ENCODE assay signal across 1 cellular context in genomic region chr1:19081218-19081893, GRCh38.
A peak's percentile ranks its signal among the peaks of the same experiment; 100 is the strongest.
TF ChIP-seq lines count a peak whose summit lies in the region.

No MANE protein-coding gene starts in this region.

TF ChIP-seq in K562, 482 proteins besides CTCF, POLR2A, EP300 and RAD21 (continued from another document and continues in another):
- TF ChIP-seq SIN3A (IDR thresholded peaks at IDR 0.05; ENCODE audit: borderline replicate concordance in 2 of 2, control insufficient read depth in 1 of 2, low read depth in 2 of 2, low read length in 2 of 2): no peak
- no peak for TF ChIP-seq SIN3B (IDR thresholded peaks at IDR 0.05; ENCODE audit: low read depth)
- TF ChIP-seq EP400 (IDR thresholded peaks at IDR 0.05): peak; percentile 60
- TF ChIP-seq ARID3A (IDR thresholded peaks at IDR 0.05; ENCODE audit: borderline replicate concordance, low read depth, low read length): no peak
- TF ChIP-seq L3MBTL2 (IDR thresholded peaks at IDR 0.05): peak; percentile 44; the same call in 1 of the 2 replicates
- TF ChIP-seq C11orf30 (IDR thresholded peaks at IDR 0.05; ENCODE audit: low read depth): peak; percentile 88
- no peak for TF ChIP-seq ZNF140 (CRISPR knock-in tag; IDR thresholded peaks at IDR 0.05)
- TF ChIP-seq TRIM24 (IDR thresholded peaks at IDR 0.05): peak in 1 of 2 experiments; percentile 55; a peak in 1 of 4 replicates
- peak; percentile 65; the same call in 1 of the 2 replicates for TF ChIP-seq MAFK (IDR thresholded peaks at IDR 0.05; ENCODE audit: low read length)
- no peak for TF ChIP-seq SMC3 (conservative IDR thresholded peaks at IDR 0.05; ENCODE audit: insufficient read depth, low read depth, low read length)
- TF ChIP-seq MED1 (CRISPR knock-in tag; IDR thresholded peaks at IDR 0.05; ENCODE audit: borderline replicate concordance): no peak
- peak; percentile 58; the same call in 1 of the 2 replicates for TF ChIP-seq KLF6 (CRISPR knock-in tag; IDR thresholded peaks at IDR 0.05; ENCODE audit: borderline replicate concordance)
- TF ChIP-seq HMGXB4 (CRISPR knock-in tag; IDR thresholded peaks at IDR 0.05): no peak
- TF ChIP-seq MCM5 (IDR thresholded peaks at IDR 0.05; ENCODE audit: low read depth): no peak
- TF ChIP-seq TCF3 (CRISPR knock-in tag; IDR thresholded peaks at IDR 0.05): 0 out of 2 replicates have a peak, but pooled peaks have one; percentile 37
- TF ChIP-seq NR2C1 (IDR thresholded peaks at IDR 0.05): no peak
- TF ChIP-seq NR2C1 (tag; IDR thresholded peaks at IDR 0.05): 0 out of 2 replicates have a peak, but pooled peaks have one; percentile 42
- TF ChIP-seq ATF4 (CRISPR knock-in tag; IDR thresholded peaks at IDR 0.05): peak; percentile 10; the same call in 1 of the 2 replicates
- TF ChIP-seq ZNF217 (CRISPR knock-in tag; IDR thresholded peaks at IDR 0.05): no peak
- TF ChIP-seq ZNF586 (CRISPR knock-in tag; conservative IDR thresholded peaks at IDR 0.05): no peak
- TF ChIP-seq NR2C2 (CRISPR knock-in tag; IDR thresholded peaks at IDR 0.05): no peak; the same call in 1 of the 2 replicates
- TF ChIP-seq NR2C2 (tag; IDR thresholded peaks at IDR 0.05): peak; percentile 56
- TF ChIP-seq SUPT5H (IDR thresholded peaks at IDR 0.05): peak; percentile 55; the same call in 1 of the 2 replicates
- TF ChIP-seq HDAC1 (IDR thresholded peaks at IDR 0.05): peak in 1 of 2 experiments; percentile 66; a peak in 1 of 4 replicates
- no peak for TF ChIP-seq ZNF398 (CRISPR knock-in tag; IDR thresholded peaks at IDR 0.05)
- peak; percentile 10; the same call in 1 of the 2 replicates for TF ChIP-seq PML (IDR thresholded peaks at IDR 0.05; ENCODE audit: low read length)
- no peak for TF ChIP-seq BDP1 (IDR thresholded peaks at IDR 0.05; ENCODE audit: insufficient read depth, insufficient read length)
- no peak for TF ChIP-seq WHSC1 (IDR thresholded peaks at IDR 0.05; ENCODE audit: low read length)
- no peak for TF ChIP-seq ZC3H8 (IDR thresholded peaks at IDR 0.05)
- TF ChIP-seq CTBP1 (IDR thresholded peaks at IDR 0.05; ENCODE audit: borderline replicate concordance): peak; percentile 72; the same call in 1 of the 2 replicates
- TF ChIP-seq MEIS2 (IDR thresholded peaks at IDR 0.05; ENCODE audit: partially characterized antibody): peak; percentile 46
- 0 out of 2 replicates have a peak, but pooled peaks have one; percentile 26 for TF ChIP-seq ETS1 (conservative IDR thresholded peaks at IDR 0.05; ENCODE audit: control insufficient read depth, low read depth, low read length)
- no peak for TF ChIP-seq ID3 (CRISPR knock-in tag; IDR thresholded peaks at IDR 0.05)
- 0 out of 2 replicates have a peak, but pooled peaks have one; percentile 34 for TF ChIP-seq ID3 (tag; IDR thresholded peaks at IDR 0.05)
- TF ChIP-seq MAFF (IDR thresholded peaks at IDR 0.05; ENCODE audit: low read length): peak; percentile 61; the same call in 1 of the 2 replicates
- TF ChIP-seq ZNF76 (CRISPR knock-in tag; IDR thresholded peaks at IDR 0.05; ENCODE audit: borderline replicate concordance): peak; percentile 39; the same call in 1 of the 2 replicates
- TF ChIP-seq ZBTB7A (IDR thresholded peaks at IDR 0.05; ENCODE audit: borderline replicate concordance, control insufficient read depth, low read depth, low read length): peak; percentile 2; the same call in 1 of the 2 replicates
- peak; percentile 49 for TF ChIP-seq RBBP5 (IDR thresholded peaks at IDR 0.05; ENCODE audit: borderline replicate concordance, insufficient read depth, low read length, poor library complexity, severe bottlenecking)
- no peak for TF ChIP-seq ZBED1 (IDR thresholded peaks at IDR 0.05)
- peak; percentile 87 for TF ChIP-seq ZNF592 (IDR thresholded peaks at IDR 0.05)
- TF ChIP-seq ZBTB26 (CRISPR knock-in tag; IDR thresholded peaks at IDR 0.05): peak; percentile 83; the same call in 1 of the 2 replicates
- peak; percentile 70 for TF ChIP-seq ZNF324 (CRISPR knock-in tag; IDR thresholded peaks at IDR 0.05)
- no peak for TF ChIP-seq SETDB1 (IDR thresholded peaks at IDR 0.05; ENCODE audit: low read length)
- no peak for TF ChIP-seq USF2 (CRISPR knock-in tag; IDR thresholded peaks at IDR 0.05)
- TF ChIP-seq PTTG1 (tag; IDR thresholded peaks at IDR 0.05; ENCODE audit: low read depth): 0 out of 2 replicates have a peak, but pooled peaks have one; percentile 19
- TF ChIP-seq HNRNPL (IDR thresholded peaks at IDR 0.05; ENCODE audit: low read depth, low read length): no peak
- TF ChIP-seq TEAD4 (IDR thresholded peaks at IDR 0.05; ENCODE audit: low read length): 0 out of 2 replicates have a peak, but pooled peaks have one; percentile 23
- TF ChIP-seq TEAD4 (CRISPR knock-in tag; IDR thresholded peaks at IDR 0.05; ENCODE audit: borderline replicate concordance): no peak
- TF ChIP-seq VEZF1 (CRISPR knock-in tag; IDR thresholded peaks at IDR 0.05): peak; percentile 55
- TF ChIP-seq NFRKB (IDR thresholded peaks at IDR 0.05; ENCODE audit: low read depth): peak; percentile 14; the same call in 1 of the 2 replicates
